7 cellular contexts compared by ENCODE assay signal in genomic region chr7:76965731-76966548, GRCh38.
DNase-seq lines count a peak whose midpoint lies in the region; ATAC-seq and TF ChIP-seq lines count a peak whose summit lies in the region.
"Not testable (repeated sequence)": the region's sequence is repeated elsewhere in the genome, so short reads cannot be mapped to it uniquely, and the experiment has no call there.

No MANE protein-coding gene starts in this region.

- H3K27ac Mint-ChIP-seq in endodermal cell = not testable (repeated sequence)

- not testable (repeated sequence) for H3K36me3 Mint-ChIP-seq in endodermal cell (ENCODE audit: low read depth)

- TF ChIP-seq POLR2A in right lobe of liver (IDR thresholded peaks at IDR 0.05) = not testable (repeated sequence)

- H3K4me3 Mint-ChIP-seq in endodermal cell = not testable (repeated sequence)

- not testable (repeated sequence) for H3K9me3 ChIP-seq in RWPE2 (ENCODE audit: severe bottlenecking); endodermal cell (ENCODE audit: control insufficient read depth, low read length); right cardiac atrium (ENCODE audit: control insufficient read depth, low read length); right lobe of liver

- not testable (repeated sequence) for H3K4me1 ChIP-seq in RWPE2 (ENCODE audit: insufficient read depth, poor library complexity, severe bottlenecking); endodermal cell (ENCODE audit: control insufficient read depth, insufficient read depth, low read length); right cardiac atrium (ENCODE audit: control insufficient read depth, insufficient read depth, low read length); right lobe of liver

- H3K4me3 ChIP-seq in RWPE2 (ENCODE audit: severe bottlenecking); endodermal cell (ENCODE audit: low read length); right cardiac atrium (ENCODE audit: low read length); right lobe of liver: not testable (repeated sequence)

- WGBS in endodermal cell (ENCODE audit: insufficient coverage in 1 of 2, insufficient read length in 1 of 2), 2 experiments = no CpG with 5 or more reads among the region's 17 CpGs
- WGBS in right cardiac atrium = 57% methylated on average over 9 of the region's 17 CpGs
- WGBS in right lobe of liver (ENCODE audit: insufficient coverage, low coverage, low lambda C conversion rate, missing lambda C conversion rate) = no CpG with 5 or more reads among the region's 17 CpGs

- ATAC-seq in RWPE2 (ENCODE audit: low read depth) (peak; percentile 98), Right ventricle myocardium superior (ENCODE audit: poor library complexity) (peak; percentile 91), right cardiac atrium (peak; percentile 87 to 90), right lobe of liver (peak; percentile 92 to 96 (median 94)), sciatic nerve (peak; percentile 68)

- H3K36me3 ChIP-seq in RWPE2 (ENCODE audit: low read depth); endodermal cell (ENCODE audit: control insufficient read depth, insufficient read depth, low read length); right lobe of liver: not testable (repeated sequence)

- not testable (repeated sequence) for H3K27ac ChIP-seq in RWPE2 (ENCODE audit: poor library complexity, severe bottlenecking); endodermal cell (ENCODE audit: low read depth, low read length); right cardiac atrium (ENCODE audit: low read length); right lobe of liver

- not testable (repeated sequence) for TF ChIP-seq CTCF in RWPE2 (IDR thresholded peaks at IDR 0.05; ENCODE audit: poor library complexity, severe bottlenecking); endodermal cell (conservative IDR thresholded peaks at IDR 0.05); right lobe of liver (IDR thresholded peaks at IDR 0.05)

- in situ Hi-C loops in ACHN (cut with HindIII; ENCODE audit: low pct_ligation_motif_present, low pct_unique_long_range_greater_than_20kb, low sequenced_read_pairs) = not testable (repeated sequence)

- not testable (repeated sequence) for H3K9ac ChIP-seq in endodermal cell (ENCODE audit: extremely low read depth, low read length, poor library complexity, severe bottlenecking)

- H3K27me3 ChIP-seq in RWPE2 (ENCODE audit: insufficient read depth, poor library complexity, severe bottlenecking); endodermal cell (ENCODE audit: control insufficient read depth, insufficient read depth, low read length, poor library complexity, severe bottlenecking); right cardiac atrium (ENCODE audit: control insufficient read depth, insufficient read depth); right lobe of liver: not testable (repeated sequence)

- not testable (repeated sequence) for H3K27me3 Mint-ChIP-seq in endodermal cell (ENCODE audit: insufficient read depth)

- not testable (repeated sequence) for H3K9me3 Mint-ChIP-seq in endodermal cell

- intact Hi-C loops in Right ventricle myocardium superior (cut with DNase I); right cardiac atrium (cut with DNase I); right lobe of liver (cut with DNase I); sciatic nerve (cut with DNase I): not testable (repeated sequence)

- not testable (repeated sequence) for H3K4me1 Mint-ChIP-seq in endodermal cell

- DNase-seq in ACHN (peak; percentile 86), endodermal cell (peak; percentile 0), Right ventricle myocardium superior (peak; percentile 55), right cardiac atrium (peak in 1 of 3 donors; percentile 60), right lobe of liver (peak in 1 of 3 donors; percentile 70)
- not testable (repeated sequence) for DNase-seq in RWPE2 (ENCODE audit: low spot score); sciatic nerve (ENCODE audit: low spot score)
